Comparison of ENCODE assay signal across 8 cellular contexts in the genomic region with DNA sequence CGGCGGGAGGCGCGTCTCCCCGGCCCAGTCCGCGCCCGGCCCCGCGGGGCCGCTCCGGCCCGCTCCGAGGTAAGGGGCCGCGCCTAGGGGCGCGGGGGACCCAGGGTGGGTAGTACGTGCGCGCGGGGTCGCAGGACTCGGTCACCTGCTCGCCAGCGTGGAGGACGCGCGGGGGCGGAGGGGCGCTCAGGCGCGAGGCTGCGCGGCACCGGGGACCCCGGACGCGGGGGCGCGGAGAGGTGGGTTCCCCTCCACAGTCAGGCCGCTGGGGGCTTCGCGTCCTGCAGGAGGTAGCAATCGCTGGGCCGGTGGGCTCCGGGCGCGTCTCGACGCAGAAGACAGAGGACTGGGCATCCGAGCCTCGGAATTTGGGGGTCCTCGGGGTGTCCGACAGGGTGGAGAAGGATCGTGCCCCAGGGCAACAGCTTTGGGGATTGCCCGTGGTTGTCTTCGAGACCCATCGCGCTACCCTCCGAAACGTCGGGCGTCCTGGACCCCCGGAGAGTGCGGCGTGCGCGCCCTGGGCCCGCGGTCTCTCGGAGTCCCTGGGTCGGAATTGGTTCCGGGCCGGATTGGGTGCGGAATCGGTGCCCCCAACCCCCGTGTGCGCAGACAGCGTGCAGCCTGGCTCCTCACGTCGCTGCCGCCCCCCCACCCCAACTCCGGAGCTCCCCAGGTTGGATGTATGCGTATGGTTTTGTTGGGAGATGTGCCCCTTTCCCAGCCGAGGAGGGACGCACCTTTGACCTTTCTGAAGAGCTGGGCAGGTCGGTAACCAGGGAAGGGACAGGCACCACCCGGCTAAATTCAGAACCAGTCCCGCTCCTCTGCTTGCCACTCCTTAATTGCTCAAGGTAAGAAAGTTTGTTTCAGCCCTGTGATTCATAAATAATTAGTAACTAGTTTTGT. TPM values are rescaled to one million over a fixed set of nuclear protein-coding genes. Genes with fewer than 3 reads are reported as not detected.
DNase-seq lines count a peak whose midpoint lies in the region; ATAC-seq, FAIRE-seq and TF ChIP-seq lines count a peak whose summit lies in the region.

No MANE protein-coding gene starts in this region.

- H3K79me2 ChIP-seq in endothelial cell of umbilical vein (ENCODE audit: control insufficient read depth, insufficient read depth, low read length), result peaks cover 44% of the 10 kb centered on the region

- no peak overlapping the region for H3K27ac Mint-ChIP-seq in nephron progenitor cell

- H3K4me2 ChIP-seq in endothelial cell of umbilical vein (ENCODE audit: insufficient read depth, low read length), result peak overlapping the region; percentile 98

- no peaks in the 10 kb centered on the region for H3K9me1 ChIP-seq in endothelial cell of umbilical vein (replicated peaks; ENCODE audit: control insufficient read depth, extremely low read depth, insufficient read depth, low read length)

- H2AFZ ChIP-seq in endothelial cell of umbilical vein (ENCODE audit: low read depth, low read length), result peak overlapping the region; percentile 38

- TF ChIP-seq CTCF in AG10803 (conservative IDR thresholded peaks at IDR 0.05; ENCODE audit: low read length), result no peak
- no peak for TF ChIP-seq CTCF in endothelial cell of umbilical vein (IDR thresholded peaks at IDR 0.05; ENCODE audit: extremely low read depth in 1 of 2, insufficient read depth in 1 of 2, low read depth in 1 of 2, low read length in 2 of 2)
- TF ChIP-seq CTCF in nephron progenitor cell (IDR thresholded peaks at IDR 0.05), result no peak

- H3K27me3 ChIP-seq in endothelial cell of umbilical vein (ENCODE audit: control insufficient read depth in 2 of 2, insufficient read depth in 2 of 2, low read length in 2 of 2), result no peaks in the 10 kb centered on the region

- H3K27ac ChIP-seq in SK-N-MC, result no peak overlapping the region
- H3K27ac ChIP-seq in endothelial cell of umbilical vein (ENCODE audit: insufficient read depth, low read depth, low read length), result peak overlapping the region; percentile 52

- no TSS peak for BruUV-seq in endothelial cell of umbilical vein (replicated peaks; lab: Mats Ljungman, UMichigan)

- DNase-seq in AG10803 (ENCODE audit: low read depth) (no peak), SK-N-MC (ENCODE audit: low read depth, low spot score) (no peak), endothelial cell of umbilical vein (ENCODE audit: low read depth, low spot score) (peak; percentile 54), nephron progenitor cell (peak; percentile 51), NCI-H146 treated with DMSO at 0.1 percent for 48 hours (lab: John Stamatoyannopoulos, UW; ENCODE audit: unreplicated experiment) (no peak), NCI-H748 (lab: John Stamatoyannopoulos, UW; ENCODE audit: unreplicated experiment) (no peak)

- H3K4me3 ChIP-seq in AG10803 (ENCODE audit: low read length), result peak overlapping the region; percentile 73
- peak overlapping the region; percentile 82 for H3K4me3 ChIP-seq in SK-N-MC
- H3K4me3 ChIP-seq in endothelial cell of umbilical vein (replicated peaks in 1 of 3; ENCODE audit: insufficient read depth in 1 of 3, low read depth in 1 of 3, low read length in 3 of 3), result peak overlapping the region; percentile 71 to 88 (median 87)

- H4K20me1 ChIP-seq in endothelial cell of umbilical vein (replicated peaks; ENCODE audit: control insufficient read depth, extremely low read depth, insufficient read depth, low read length), result no peaks in the 10 kb centered on the region

- H3K27me3 Mint-ChIP-seq in nephron progenitor cell (ENCODE audit: low read depth, poor library complexity), result peaks cover 86% of the 10 kb centered on the region

- H3K36me3 ChIP-seq in SK-N-MC (ENCODE audit: insufficient read depth, low read length) (no peaks in the 10 kb centered on the region), endothelial cell of umbilical vein (ENCODE audit: control insufficient read depth in 2 of 2, extremely low read depth in 1 of 2, insufficient read depth in 2 of 2, low read length in 2 of 2) (no peaks in the 10 kb centered on the region)

- intact Hi-C loops in endothelial cell of umbilical vein (cut with micrococcal nuclease), result loop anchor here (1.0 kb wide), 3 partner anchors 55 to 104 kb away; no protein-coding TSS in a partner anchor

- H3K9ac ChIP-seq in SK-N-MC (ENCODE audit: insufficient read length), result peak overlapping the region; percentile 68
- peak overlapping the region; percentile 76 for H3K9ac ChIP-seq in endothelial cell of umbilical vein (replicated peaks; ENCODE audit: extremely low read depth, insufficient read depth, low read length)

- H3K9me3 ChIP-seq in SK-N-MC (ENCODE audit: low read depth, low read length) (no peaks in the 10 kb centered on the region), endothelial cell of umbilical vein (replicated peaks; ENCODE audit: control insufficient read depth, insufficient read depth, low read length) (no peaks in the 10 kb centered on the region)

- H3K9me3 Mint-ChIP-seq in nephron progenitor cell, result no peaks in the 10 kb centered on the region

- no peak for FAIRE-seq in endothelial cell of umbilical vein (lab: Jason Lieb, UNC)

- peaks cover 10% of the 10 kb centered on the region for H3K4me1 Mint-ChIP-seq in nephron progenitor cell

- H3K4me1 ChIP-seq in endothelial cell of umbilical vein (ENCODE audit: control insufficient read depth, extremely low read depth, insufficient read depth, low read length), result peaks cover 44% of the 10 kb centered on the region

- dilution Hi-C loops in endothelial cell of umbilical vein (cut with MboI; ENCODE audit: extremely low pct_ligation_motif_present, low sequenced_read_pairs), result no loop called here

- POLR2A ChIA-PET in endothelial cell of umbilical vein (lab: Charles Lee), result interaction anchor here (1.0 kb wide), 1 partner anchor 35 kb away, joined by 3 read pairs; no protein-coding TSS in a partner anchor

- CTCF ChIA-PET in endothelial cell of umbilical vein (lab: Charles Lee), result interaction anchor here (0.6 to 3.3 kb wide), 17 partner anchors 19 to 213 kb away, joined by 3 to 29 read pairs (median 4); no protein-coding TSS in a partner anchor

- no peaks in the 10 kb centered on the region for H3K36me3 Mint-ChIP-seq in nephron progenitor cell (ENCODE audit: low read depth)

- TF ChIP-seq POLR2A in endothelial cell of umbilical vein (IDR thresholded peaks at IDR 0.05; ENCODE audit: low read depth, low read length), result no peak
- TF ChIP-seq POLR2A in GM18505 (IDR thresholded peaks at IDR 0.05; ENCODE audit: borderline replicate concordance, extremely low read depth, insufficient read depth, insufficient read length), result no peak

- ATAC-seq in GM18505 (IDR thresholded peaks at IDR 0.05; ENCODE audit: unreplicated experiment), result no peak
- no peak for ATAC-seq in HG02588 (IDR thresholded peaks at IDR 0.05; ENCODE audit: unreplicated experiment)

- peak overlapping the region; percentile 81 for H3K4me3 Mint-ChIP-seq in nephron progenitor cell

TF ChIP-seq in endothelial cell of umbilical vein, 7 proteins besides CTCF, POLR2A, EP300 and RAD21:
- no peak for TF ChIP-seq POLR2AphosphoS5 (IDR thresholded peaks at IDR 0.05; ENCODE audit: insufficient read depth, low read depth, low read length)
- no peak for TF ChIP-seq MYC (IDR thresholded peaks at IDR 0.05; ENCODE audit: low read depth, low read length)
- TF ChIP-seq GATA2 (IDR thresholded peaks at IDR 0.05; ENCODE audit: insufficient read depth, insufficient read length, low read depth, low read length), result no peak
- no peak for TF ChIP-seq EZH2 (IDR thresholded peaks at IDR 0.05; ENCODE audit: borderline replicate concordance, low read depth, low read length, severe bottlenecking)
- no peak for TF ChIP-seq JUN (IDR thresholded peaks at IDR 0.05; ENCODE audit: borderline replicate concordance, insufficient read depth, insufficient read length, low read depth)
- TF ChIP-seq, protein P1, sequence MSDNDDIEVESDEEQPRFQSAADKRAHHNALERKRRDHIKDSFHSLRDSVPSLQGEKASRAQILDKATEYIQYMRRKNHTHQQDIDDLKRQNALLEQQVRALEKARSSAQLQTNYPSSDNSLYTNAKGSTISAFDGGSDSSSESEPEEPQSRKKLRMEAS (IDR thresholded peaks at IDR 0.05; ENCODE audit: insufficient read depth, insufficient read length), result no peak
- no peak for TF ChIP-seq FOS (IDR thresholded peaks at IDR 0.05; ENCODE audit: borderline replicate concordance, insufficient read depth, low read length)

RNA-seq across cellular contexts. Expression of a gene that starts 0.7 kb away (rescaled TPM):
- total RNA-seq in endothelial cell of umbilical vein, result 34.4 and 53.9 TPM in 2 replicates
- 29.0 and 34.7 TPM in 2 replicates for polyA plus RNA-seq in endothelial cell of umbilical vein
- polyA plus RNA-seq in endothelial cell of umbilical vein (2011; cell fraction: cytosol; rRNA removed), result 16.6 and 22.8 TPM in 2 replicates
- polyA plus RNA-seq in endothelial cell of umbilical vein (2011; cell fraction: nucleus; rRNA removed), result 63.1 and 70.0 TPM in 2 replicates
- polyA plus RNA-seq in endothelial cell of umbilical vein (2012), result 41.1 and 51.9 TPM in 2 replicates
- 38.6 and 40.9 TPM in 2 replicates for polyA minus RNA-seq in endothelial cell of umbilical vein
- 3.3 TPM for polyA minus RNA-seq in endothelial cell of umbilical vein (2011; cell fraction: cytosol; rRNA and poly(A)+ RNA removed)
- polyA minus RNA-seq in endothelial cell of umbilical vein (2011; cell fraction: nucleus; rRNA and poly(A)+ RNA removed), result 46.1 and 69.1 TPM in 2 replicates

Comparison
In these comparisons a context has a peak if more than half of its experiments do, and no peak if none do; other contexts are left out.
1. DNase-seq: peak in endothelial cell of umbilical vein (single experiment) and nephron progenitor cell (single experiment); none in AG10803 (single experiment), SK-N-MC (single experiment), NCI-H146 treated with DMSO at 0.1 percent for 48 hours (single experiment) and NCI-H748 (single experiment).
2. Peak in every context shown above with its lines, with median percentiles within 50 percentile points of each other: H3K4me3 ChIP-seq.